17 cellular contexts compared by ENCODE assay signal in the genomic region with DNA sequence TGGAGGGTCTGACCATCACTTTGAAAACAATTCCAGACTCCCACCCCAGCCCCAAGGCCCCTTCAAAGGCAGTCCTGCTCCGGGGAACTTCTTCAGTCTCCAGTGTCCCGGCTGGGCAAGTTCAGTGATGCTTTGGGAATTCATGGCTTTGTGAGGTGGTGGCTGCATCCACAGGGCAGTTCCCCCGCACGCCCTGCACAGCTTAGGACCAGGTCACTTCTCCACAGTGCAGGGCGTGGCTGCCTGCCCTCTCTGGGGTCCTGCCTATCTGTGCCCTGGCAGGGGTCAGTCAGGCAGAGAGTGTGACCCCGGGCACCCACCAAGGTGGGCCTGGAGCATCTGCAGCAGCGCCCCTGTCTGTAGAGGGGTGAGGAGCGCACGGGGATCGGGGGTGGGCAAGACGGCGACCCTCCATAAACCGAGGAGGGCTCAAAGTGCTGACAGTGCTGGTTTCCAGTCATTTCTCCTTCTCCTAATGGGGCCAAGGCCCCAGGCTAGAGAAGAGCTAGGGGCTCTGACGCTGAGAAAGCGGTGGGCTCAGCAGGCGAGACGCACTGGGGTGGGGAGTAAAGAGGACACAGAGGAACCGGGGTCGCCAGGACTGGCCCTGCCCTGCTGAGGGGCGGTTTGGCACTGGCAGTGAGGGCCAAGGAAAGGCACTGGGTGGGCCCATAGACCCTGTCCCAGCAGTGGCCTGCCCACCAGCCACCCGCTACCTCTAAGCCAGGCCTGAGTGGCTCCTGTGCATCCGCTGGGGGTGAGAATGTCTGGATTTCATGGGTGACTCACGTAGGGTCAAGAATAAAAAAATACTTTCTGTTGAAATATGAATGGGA. TPM values are rescaled to one million over a fixed set of nuclear protein-coding genes. Genes with fewer than 3 reads are reported as not detected.
A peak's percentile ranks its signal among the peaks of the same experiment; 100 is the strongest.
DNase-seq lines count a peak whose midpoint lies in the region; ATAC-seq, FAIRE-seq and TF ChIP-seq lines count a peak whose summit lies in the region.
"Had no signal": no experiment of that assay in that cellular context is flagged by ENCODE, and none has a peak within 500 bp of the region (broad histone marks: within the 10 kb centered on the region; RNA-seq: fewer than 3 reads in every experiment).

No MANE protein-coding gene starts in this region.

- no peaks in the 10 kb centered on the region for H3K27me3 ChIP-seq in SK-N-SH (ENCODE audit: insufficient read depth)
- peaks cover 0 to 11% of the 10 kb centered on the region in 2 experiments; a peak in 3 of 5 replicates for H3K27me3 ChIP-seq in HepG2 (ENCODE audit: control insufficient read depth in 1 of 2, insufficient read depth in 2 of 2, low read length in 2 of 2)
- H3K27me3 ChIP-seq: SJCRH30 had no signal

- H4K20me1 ChIP-seq in SK-N-SH (ENCODE audit: insufficient read depth) (no peaks in the 10 kb centered on the region), HepG2 (ENCODE audit: insufficient read depth, low read length) (no peaks in the 10 kb centered on the region)

- H3K4me2 ChIP-seq in SK-N-SH, result no peak overlapping the region
- no peak overlapping the region for H3K4me2 ChIP-seq in HepG2 (ENCODE audit: low read depth, low read length)

- CTCF ChIA-PET in SK-N-SH (lab: Yijun Ruan, JAX), result interaction anchor here (1.4 to 3.6 kb wide), 2 partner anchors 9 to 218 kb away, joined by 3 to 16 read pairs; no protein-coding TSS in a partner anchor
- CTCF ChIA-PET in HepG2 (lab: Yijun Ruan, JAX; ENCODE audit: low intra/inter-chr PET ratio, low total read pairs), result no interaction called here
- CTCF ChIA-PET in HEK293T (lab: Yijun Ruan, JAX), result no interaction called here

- H3K9me2 ChIP-seq in SK-N-SH, result no peaks in the 10 kb centered on the region

- peak overlapping the region in 1 of 2 experiments; percentile 95; a peak in 2 of 4 replicates for H3K27ac ChIP-seq in SK-N-SH (ENCODE audit: low read depth in 2 of 2, low read length in 1 of 2)
- peak overlapping the region; percentile 68 for H3K27ac ChIP-seq in caudate nucleus (ENCODE audit: low read depth, low read length)
- H3K27ac ChIP-seq in HepG2 (ENCODE audit: extremely low read length, insufficient read depth, low read length), result no peak overlapping the region
- H3K27ac ChIP-seq: 22Rv1, SJCRH30 had no signal

- no TSS peak for BruUV-seq in HepG2 (replicated peaks; lab: Mats Ljungman, UMichigan)

- ATAC-seq in SK-N-SH treated with all-trans-retinoic acid at 6 μM for 48 hours (no peak), HepG2 (no peak), GM18868 (IDR thresholded peaks at IDR 0.05; ENCODE audit: unreplicated experiment) (no peak)

- 90% methylated on average over 20 of the region's 23 CpGs for WGBS in SK-N-SH (ENCODE audit: low lambda C conversion rate)
- 97% methylated on average over 19 of the region's 23 CpGs for WGBS in HepG2 (ENCODE audit: low lambda C conversion rate)

- POLR2A ChIA-PET in SK-N-SH (lab: Yijun Ruan, JAX), result no interaction called here
- POLR2A ChIA-PET in HepG2 (lab: Yijun Ruan, JAX), result no interaction called here
- POLR2A ChIA-PET in HEK293T (lab: Yijun Ruan, JAX), result no interaction called here

- TF ChIP-seq POLR2A in HepG2 (IDR thresholded peaks at IDR 0.05; ENCODE audit: insufficient read depth in 1 of 2, low read depth in 2 of 2, low read length in 2 of 2), result no peak

- H3K9ac ChIP-seq in SK-N-SH (no peak overlapping the region), HepG2 (ENCODE audit: insufficient read depth, low read depth, low read length) (no peak overlapping the region)

- intact Hi-C loops in HepG2 (cut with micrococcal nuclease; ENCODE audit: unreplicated experiment), result no loop called here

- H3K4me3 ChIP-seq in SK-N-SH (ENCODE audit: low read depth in 2 of 2, low read length in 1 of 2), result no peak overlapping the region
- no peak overlapping the region for H3K4me3 ChIP-seq in HepG2 (replicated peaks in 1 of 3; ENCODE audit: insufficient read depth in 1 of 3, low read depth in 2 of 3, low read length in 3 of 3)
- H3K4me3 ChIP-seq: SJCRH30 had no signal

- DNase-seq in SK-N-SH (peak; percentile 56), caudate nucleus (lab: John Stamatoyannopoulos, UW) (no peak), HepG2 (ENCODE audit: low spot score) (no peak), HEK293T (ENCODE audit: extremely low spot score) (no peak), NCI-H1417 (lab: John Stamatoyannopoulos, UW) (no peak), GM19238 (ENCODE audit: insufficient read length, low spot score) (no peak)
- DNase-seq: COR-L47, Karpas-422, MM.1S, NCI-H1105 treated with DMSO at 0.1 percent for 48 hours, NCI-H187 treated with DMSO at 0.1 percent for 48 hours, NCI-H2171 treated with DMSO at 0.1 percent for 48 hours, NCI-H774 had no signal

- no peak for TF ChIP-seq CTCF in SK-N-SH (IDR thresholded peaks at IDR 0.05)
- TF ChIP-seq CTCF in HepG2 (CRISPR knock-in tag; IDR thresholded peaks at IDR 0.05), result no peak

- H3F3A ChIP-seq in SK-N-SH (replicated peaks; ENCODE audit: insufficient read depth), result no peaks in the 10 kb centered on the region

- peaks cover 0 to 66% of the 10 kb centered on the region in 2 experiments; a peak in 1 of 4 replicates for H3K4me1 ChIP-seq in SK-N-SH (ENCODE audit: control insufficient read depth in 1 of 2, insufficient read depth in 2 of 2, low read depth in 1 of 2, low read length in 1 of 2)
- peaks cover 14% of the 10 kb centered on the region for H3K4me1 ChIP-seq in HepG2 (ENCODE audit: insufficient read depth, low read length)

- H3K36me3 ChIP-seq in SK-N-SH (replicated peaks in 1 of 2; ENCODE audit: control insufficient read depth in 1 of 2, insufficient read depth in 2 of 2, low read length in 1 of 2), result peaks cover 0 to 10% of the 10 kb centered on the region in 2 experiments
- no peaks in the 10 kb centered on the region for H3K36me3 ChIP-seq in HepG2 (replicated peaks in 1 of 2; ENCODE audit: control insufficient read depth in 1 of 2, insufficient read depth in 2 of 2, low read length in 2 of 2)
- H3K36me3 ChIP-seq: SJCRH30 had no signal

- in situ Hi-C loops in HepG2 (cut with HindIII; ENCODE audit: extremely low pct_ligation_motif_present, low pct_unique_long_range_greater_than_20kb), result no loop called here

- no peaks in the 10 kb centered on the region for H3K79me2 ChIP-seq in SK-N-SH (ENCODE audit: insufficient read depth)
- H3K79me2 ChIP-seq in HepG2 (ENCODE audit: insufficient read depth, low read length), result no peaks in the 10 kb centered on the region

- H3K9me3 ChIP-seq in SK-N-SH (no peaks in the 10 kb centered on the region), HepG2 (ENCODE audit: low read length) (no peaks in the 10 kb centered on the region)
- H3K9me3 ChIP-seq: SJCRH30 had no signal

- no peak for FAIRE-seq in HepG2 (lab: Jason Lieb, UNC)

- no peak overlapping the region for H2AFZ ChIP-seq in SK-N-SH (ENCODE audit: low read depth)
- no peak overlapping the region for H2AFZ ChIP-seq in HepG2 (ENCODE audit: low read length)

- TF ChIP-seq RAD21 in SK-N-SH (IDR thresholded peaks at IDR 0.05; ENCODE audit: low read length) (no peak), HepG2 (CRISPR knock-in tag; IDR thresholded peaks at IDR 0.05) (no peak)

- TF ChIP-seq EP300 in SK-N-SH (IDR thresholded peaks at IDR 0.05; ENCODE audit: borderline replicate concordance in 1 of 2, low read depth in 1 of 2, low read length in 1 of 2) (no peak), HepG2 (IDR thresholded peaks at IDR 0.05; ENCODE audit: low read depth in 2 of 2, low read length in 2 of 2) (no peak), HepG2 (CRISPR knock-in tag; IDR thresholded peaks at IDR 0.05; ENCODE audit: borderline replicate concordance) (no peak)

RNA-seq across cellular contexts. Expression of gene ARHGAP27, which starts 4.2 kb away (rescaled TPM):
- polyA plus RNA-seq in SK-N-SH (2012; rRNA removed), result 2.1 and 4.3 TPM in 2 replicates
- 0.75 and 0.89 TPM in 2 replicates for polyA plus RNA-seq in SK-N-SH (2012; cell fraction: cytosol; rRNA removed)
- polyA plus RNA-seq in SK-N-SH (2012; cell fraction: nucleus; rRNA removed), result 25.3 and 25.5 TPM in 2 replicates
- total RNA-seq in HepG2 (2016; rRNA removed; fragmentation: Illumina TruSeq; extraction: Trizol), result 7.8 and 18.9 TPM in 2 replicates
- 4.4 and 4.5 TPM in 2 replicates for total RNA-seq in HepG2 (2016; cell fraction: cytosol; rRNA removed; fragmentation: Illumina TruSeq; extraction: Trizol; ENCODE audit: low read depth)
- total RNA-seq in HepG2 (2016; cell fraction: insoluble cytoplasmic fraction; rRNA removed; fragmentation: Illumina TruSeq; extraction: Trizol), result 6.7 and 19.6 TPM in 2 replicates
- total RNA-seq in HepG2 (2016; cell fraction: membrane; rRNA removed; fragmentation: Illumina TruSeq; extraction: Trizol), result 5.4 and 5.6 TPM in 2 replicates
- 23.4 and 28.4 TPM in 2 replicates for total RNA-seq in HepG2 (2016; cell fraction: nucleus; rRNA removed; fragmentation: Illumina TruSeq; extraction: Trizol)
- polyA plus RNA-seq in HepG2 (2011; rRNA removed), result 15.5 and 20.0 TPM in 2 replicates
- 5.4 and 8.7 TPM in 2 replicates for polyA plus RNA-seq in HepG2 (2011; cell fraction: cytosol; rRNA removed)
- polyA plus RNA-seq in HepG2 (2011; cell fraction: nucleus; rRNA removed), result 141 and 178 TPM in 2 replicates
- 6.9 and 8.4 TPM in 2 replicates for polyA plus RNA-seq in HepG2 (2012)
- polyA plus RNA-seq in HepG2 (2016; cell fraction: cytosol; fragmentation: Illumina TruSeq; extraction: Trizol; ENCODE audit: low read depth), result 1.1 and 1.5 TPM in 2 replicates
- polyA plus RNA-seq in HepG2 (2016; cell fraction: insoluble cytoplasmic fraction; fragmentation: Illumina TruSeq; extraction: Trizol; ENCODE audit: low read depth), result 8.6 and 9.5 TPM in 2 replicates
- polyA plus RNA-seq in HepG2 (2016; cell fraction: membrane; fragmentation: Illumina TruSeq; extraction: Trizol; ENCODE audit: low read depth), result 2.5 and 2.7 TPM in 2 replicates
- polyA plus RNA-seq in HepG2 (2016; cell fraction: nucleus; fragmentation: Illumina TruSeq; extraction: Trizol; ENCODE audit: insufficient read depth, low read depth), result 67.3 and 73.4 TPM in 2 replicates
- 17.3 and 32.8 TPM in 2 replicates for polyA minus RNA-seq in HepG2 (2011; rRNA and poly(A)+ RNA removed; ENCODE audit: low replicate concordance)
- polyA minus RNA-seq in HepG2 (2011; cell fraction: cytosol; rRNA and poly(A)+ RNA removed), result 4.6 and 4.8 TPM in 2 replicates
- polyA minus RNA-seq in HepG2 (2011; cell fraction: nucleus; rRNA and poly(A)+ RNA removed), result 26.1 and 28.0 TPM in 2 replicates

RNA-seq across cellular contexts. Expression of gene PLEKHM1, which starts 53.7 kb away (rescaled TPM):
- 9.0 and 12.3 TPM in 2 replicates for polyA plus RNA-seq in SK-N-SH (2012; rRNA removed)
- polyA plus RNA-seq in SK-N-SH (2012; cell fraction: cytosol; rRNA removed), result 4.6 and 5.4 TPM in 2 replicates
- polyA plus RNA-seq in SK-N-SH (2012; cell fraction: nucleus; rRNA removed), result 26.7 and 29.2 TPM in 2 replicates
- 7.1 and 7.6 TPM in 2 replicates for total RNA-seq in HepG2 (2016; rRNA removed; fragmentation: Illumina TruSeq; extraction: Trizol)
- total RNA-seq in HepG2 (2016; cell fraction: cytosol; rRNA removed; fragmentation: Illumina TruSeq; extraction: Trizol; ENCODE audit: low read depth), result 48.6 and 52.8 TPM in 2 replicates
- 6.8 and 8.8 TPM in 2 replicates for total RNA-seq in HepG2 (2016; cell fraction: insoluble cytoplasmic fraction; rRNA removed; fragmentation: Illumina TruSeq; extraction: Trizol)
- 15.5 and 18.1 TPM in 2 replicates for total RNA-seq in HepG2 (2016; cell fraction: membrane; rRNA removed; fragmentation: Illumina TruSeq; extraction: Trizol)
- 8.8 and 9.0 TPM in 2 replicates for total RNA-seq in HepG2 (2016; cell fraction: nucleus; rRNA removed; fragmentation: Illumina TruSeq; extraction: Trizol)
- 13.5 and 14.6 TPM in 2 replicates for polyA plus RNA-seq in HepG2 (2011; rRNA removed)
- polyA plus RNA-seq in HepG2 (2011; cell fraction: cytosol; rRNA removed), result 5.3 and 7.9 TPM in 2 replicates
- polyA plus RNA-seq in HepG2 (2011; cell fraction: nucleus; rRNA removed), result 24.7 and 25.8 TPM in 2 replicates
- polyA plus RNA-seq in HepG2 (2012), result 5.7 and 11.4 TPM in 2 replicates
- 0.94 and 1.7 TPM in 2 replicates for polyA plus RNA-seq in HepG2 (2016; cell fraction: cytosol; fragmentation: Illumina TruSeq; extraction: Trizol; ENCODE audit: low read depth)
- polyA plus RNA-seq in HepG2 (2016; cell fraction: insoluble cytoplasmic fraction; fragmentation: Illumina TruSeq; extraction: Trizol; ENCODE audit: low read depth), result 4.7 and 7.1 TPM in 2 replicates
- polyA plus RNA-seq in HepG2 (2016; cell fraction: membrane; fragmentation: Illumina TruSeq; extraction: Trizol; ENCODE audit: low read depth), result 3.2 and 3.4 TPM in 2 replicates
- 12.1 and 12.9 TPM in 2 replicates for polyA plus RNA-seq in HepG2 (2016; cell fraction: nucleus; fragmentation: Illumina TruSeq; extraction: Trizol; ENCODE audit: insufficient read depth, low read depth)
- polyA minus RNA-seq in HepG2 (2011; rRNA and poly(A)+ RNA removed; ENCODE audit: low replicate concordance), result 64.3 and 116 TPM in 2 replicates
- polyA minus RNA-seq in HepG2 (2011; cell fraction: cytosol; rRNA and poly(A)+ RNA removed), result 15.4 and 23.1 TPM in 2 replicates
- polyA minus RNA-seq in HepG2 (2011; cell fraction: nucleus; rRNA and poly(A)+ RNA removed), result 22.1 and 31.3 TPM in 2 replicates
